In genomic region chr11:128898580-128899344, GRCh38 we compare ENCODE assay signal across 20 cellular contexts. TPM values are rescaled to one million over a fixed set of nuclear protein-coding genes. Genes with fewer than 3 reads are reported as not detected.
DNase-seq lines count a peak whose midpoint lies in the region; FAIRE-seq and TF ChIP-seq lines count a peak whose summit lies in the region.
"Had no signal": no experiment of that assay in that cellular context is flagged by ENCODE, and none has a peak within 500 bp of the region (broad histone marks: within the 10 kb centered on the region; RNA-seq: fewer than 3 reads in every experiment).

No MANE protein-coding gene starts in this region.

- H4K20me1 ChIP-seq in mammary epithelial cell (ENCODE audit: insufficient read depth, low read length): no peaks in the 10 kb centered on the region

- DNase-seq in NCI-H226: peak; percentile 68
- peak; percentile 20 for DNase-seq in mammary epithelial cell
- peak; percentile 22 for DNase-seq in sigmoid colon
- DNase-seq in GM12892 (ENCODE audit: insufficient read length): no peak
- DNase-seq in activated T-cell treated with anti-CD3 and anti-CD28 coated beads, Interleukin-2, amount 50 U/mL, for 1 hour: no peak
- DNase-seq: activated CD4-positive, alpha-beta T cell treated with anti-CD3 and anti-CD28 coated beads, Interleukin-2, amount 50 U/mL, for 4 hours; activated naive CD8-positive, alpha-beta T cell treated with anti-CD3 and anti-CD28 coated beads for 36 hours; activated T-cell treated with anti-CD3 and anti-CD28 coated beads, Interleukin-2, amount 50 U/mL, for 4 hours; BE2C; HFFc6; mesendoderm; natural killer cell; NCI-H2171; stimulated activated CD4-positive, alpha-beta T cell treated with anti-CD3 and anti-CD28 coated beads, Interleukin-12 subunit alpha, Interleukin-12 subunit beta, amount 100 ng/mL, for 4 hours; tibial artery had no signal

- no peak overlapping the region for H3K4me2 ChIP-seq in mammary epithelial cell (ENCODE audit: insufficient read depth, low read depth, low read length)

- H3K9me3 ChIP-seq in mammary epithelial cell (replicated peaks; ENCODE audit: insufficient read depth, low read length): no peaks in the 10 kb centered on the region
- no peaks in the 10 kb centered on the region for H3K9me3 ChIP-seq in sigmoid colon
- H3K9me3 ChIP-seq: BE2C, psoas muscle, tibial artery had no signal

- no peaks in the 10 kb centered on the region for H3K79me2 ChIP-seq in mammary epithelial cell (ENCODE audit: insufficient read depth, low read length)

- H2AFZ ChIP-seq in mammary epithelial cell (ENCODE audit: low read depth, low read length): no peak overlapping the region

- no peak for TF ChIP-seq CTCF in mammary epithelial cell (conservative IDR thresholded peaks at IDR 0.05 in 1 of 2, IDR thresholded peaks at IDR 0.05 in 1 of 2; ENCODE audit: extremely low read depth in 1 of 2, insufficient read depth in 1 of 2, low read depth in 1 of 2, low read length in 2 of 2)
- no peak for TF ChIP-seq CTCF in sigmoid colon (IDR thresholded peaks at IDR 0.05)

- no TSS peak for BruUV-seq in mammary epithelial cell (replicated peaks; lab: Mats Ljungman, UMichigan)

- CTCF ChIA-PET in mammary epithelial cell (lab: Charles Lee; ENCODE audit: low non-redundant PET): no interaction called here

- intact Hi-C loops in mammary epithelial cell (cut with micrococcal nuclease): no loop called here
- intact Hi-C loops in sigmoid colon (cut with DNase I): no loop called here

- H3K4me1 ChIP-seq in mammary epithelial cell (ENCODE audit: insufficient read depth, low read length) (peaks cover 13% of the 10 kb centered on the region), sigmoid colon (peaks cover 0 to 4% (median 0%) of the 10 kb centered on the region in 4 donors)
- H3K4me1 ChIP-seq: BE2C, psoas muscle had no signal

- no peak for TF ChIP-seq POLR2A in sigmoid colon (IDR thresholded peaks at IDR 0.05)
- no peak for TF ChIP-seq POLR2A in GM12892 (IDR thresholded peaks at IDR 0.05; ENCODE audit: low read depth, low read length)

- WGBS in mammary epithelial cell (ENCODE audit: low coverage, missing lambda C conversion rate): 97% methylated on average over 13 of the region's 13 CpGs
- WGBS in sigmoid colon, 2 donors: 91 to 94% methylated on average over 13 of the region's 13 CpGs

- no peak for TF ChIP-seq EP300 in sigmoid colon (IDR thresholded peaks at IDR 0.05)

- H3K4me3 ChIP-seq in mammary epithelial cell (replicated peaks in 1 of 3; ENCODE audit: insufficient read depth in 1 of 3, low read depth in 2 of 3, low read length in 3 of 3) (no peak overlapping the region), sigmoid colon (no peak overlapping the region)
- H3K4me3 ChIP-seq: psoas muscle, tibial artery had no signal

- H3K27me3 ChIP-seq in mammary epithelial cell (ENCODE audit: insufficient read depth, low read length) (no peaks in the 10 kb centered on the region), sigmoid colon (no peaks in the 10 kb centered on the region)
- H3K27me3 ChIP-seq: tibial artery had no signal

- H3K9ac ChIP-seq in mammary epithelial cell (ENCODE audit: insufficient read depth, low read length): no peak overlapping the region

- FAIRE-seq in GM12892 (lab: Jason Lieb, UNC): no peak
- FAIRE-seq: bronchial epithelial cell had no signal

- peaks cover 4% of the 10 kb centered on the region for H3K36me3 ChIP-seq in mammary epithelial cell (ENCODE audit: insufficient read depth, low read length)
- no peaks in the 10 kb centered on the region for H3K36me3 ChIP-seq in sigmoid colon
- H3K36me3 ChIP-seq: BE2C, tibial artery had no signal

- dilution Hi-C loops in mammary epithelial cell (cut with HindIII; ENCODE audit: low sequenced_read_pairs): loop anchor here (25.0 kb wide), 1 partner anchor 839 kb away; no protein-coding TSS in a partner anchor

- in situ Hi-C loops in mammary epithelial cell (cut with MboI; ENCODE audit: low sequenced_read_pairs in 2 of 2): loop anchor here (10.0 to 25.0 kb wide), 3 partner anchors 214 to 839 kb away; no protein-coding TSS in a partner anchor

- no peak overlapping the region for H3K27ac ChIP-seq in mammary epithelial cell (ENCODE audit: insufficient read depth, low read depth, low read length)
- H3K27ac ChIP-seq in sigmoid colon: no peak overlapping the region
- H3K27ac ChIP-seq: psoas muscle, tibial artery had no signal

RNA-seq across cellular contexts. Expression of gene KCNJ5, which starts 7.6 kb away (rescaled TPM):
- total RNA-seq in mammary epithelial cell: 10 to 100 TPM in 1 of 2 donors, 1 to 10 TPM in 1; 1.2 to 63.7 TPM
- polyA plus RNA-seq in mammary epithelial cell: 1.7 TPM
- polyA minus RNA-seq in mammary epithelial cell: 1.1 TPM
- total RNA-seq in sigmoid colon: 1 to 10 TPM; 1.8 to 4.7 (median 2.9) TPM
- polyA plus RNA-seq in sigmoid colon: under 1 TPM in 2 of 3 donors, not detected in 1; 0.58 to 0.60 TPM
- not detected for polyA plus RNA-seq in GM12892 (2012; ENCODE audit: missing spikeins)
- total RNA-seq: activated naive CD8-positive, alpha-beta T cell treated with anti-CD3 and anti-CD28 coated beads for 36 hours; activated T-cell treated with anti-CD3 and anti-CD28 coated beads, Interleukin-2, amount 50 U/mL, for 4 hours; dermis microvascular lymphatic vessel endothelial cell; G401; HFFc6 had no signal

RNA-seq across cellular contexts. Expression of gene KCNJ1, which starts 31.7 kb away (rescaled TPM):
- total RNA-seq in mammary epithelial cell: not detected
- 0.06 TPM for polyA plus RNA-seq in mammary epithelial cell
- polyA minus RNA-seq in mammary epithelial cell: not detected
- under 1 TPM in 1 of 4 donors, not detected in 3; 0.81 TPM for total RNA-seq in sigmoid colon
- not detected for polyA plus RNA-seq in sigmoid colon
- polyA plus RNA-seq in GM12892 (2012; ENCODE audit: missing spikeins): 0.11 TPM
- total RNA-seq: activated naive CD8-positive, alpha-beta T cell treated with anti-CD3 and anti-CD28 coated beads for 36 hours; activated T-cell treated with anti-CD3 and anti-CD28 coated beads, Interleukin-2, amount 50 U/mL, for 4 hours; G401; HFFc6; LHCN-M2; natural killer cell; psoas muscle had no signal
- polyA plus RNA-seq: psoas muscle had no signal

RNA-seq across cellular contexts. Expression of gene TP53AIP1, which starts 43.9 kb away (rescaled TPM):
- total RNA-seq in mammary epithelial cell (10 to 100 TPM in 1 of 2 donors, 1 to 10 TPM in 1; 8.2 to 12.0 TPM), sigmoid colon (under 1 TPM in 1 of 4 donors, not detected in 3; 0.55 TPM)
- polyA plus RNA-seq in mammary epithelial cell (1.3 TPM), sigmoid colon (under 1 TPM in 1 of 3 donors, not detected in 2; 0.16 TPM)
- not detected for polyA minus RNA-seq in mammary epithelial cell
- not detected for polyA plus RNA-seq in GM12892 (2012; ENCODE audit: missing spikeins)
- total RNA-seq: activated naive CD8-positive, alpha-beta T cell treated with anti-CD3 and anti-CD28 coated beads for 36 hours; activated T-cell treated with anti-CD3 and anti-CD28 coated beads, Interleukin-2, amount 50 U/mL, for 4 hours; dermis microvascular lymphatic vessel endothelial cell; G401; HFFc6; LHCN-M2; natural killer cell had no signal

Comparison
In these comparisons a context has a peak if more than half of its experiments do, and no peak if none do; other contexts are left out.
1. DNase-seq: peak in NCI-H226 (single experiment), mammary epithelial cell (single experiment) and sigmoid colon (single experiment); none in GM12892 (single experiment) and activated T-cell treated with anti-CD3 and anti-CD28 coated beads, Interleukin-2, amount 50 U/mL, for 1 hour (single experiment).
2. RNA of gene TP53AIP1, which starts 43.9 kb away (total RNA-seq): 8.2 to 12.0 TPM in mammary epithelial cell; 0.55 TPM in sigmoid colon; every median in the first group is over 4 times any median in the second.